Comparison of ENCODE assay signal across 8 cellular contexts in genomic region chr2:238263204-238264071, GRCh38. TPM values are rescaled to one million over a fixed set of nuclear protein-coding genes. Genes with fewer than 3 reads are reported as not detected.
DNase-seq lines count a peak whose midpoint lies in the region; ATAC-seq, FAIRE-seq and TF ChIP-seq lines count a peak whose summit lies in the region.

No MANE protein-coding gene starts in this region.

- H3K9me3 Mint-ChIP-seq in natural killer cell = no peaks in the 10 kb centered on the region
- H3K9me3 Mint-ChIP-seq in natural killer cell treated with Interleukin-12 subunit alpha and Interleukin-12 subunit beta and Interleukin-15 and Interleukin-18, amount 100 ng/mL, for 72 hours = no peaks in the 10 kb centered on the region

- H3K4me3 ChIP-seq in iPS DF 6.9 (ENCODE audit: low read length) (no peak overlapping the region), small intestine (ENCODE audit: low read depth in 1 of 2, low read length in 2 of 2) (no peak overlapping the region)

- intact Hi-C loops in natural killer cell (cut with micrococcal nuclease) = loop anchor here (1.0 kb wide), 2 partner anchors 103 to 405 kb away; no protein-coding TSS in a partner anchor

- H3K4me1 ChIP-seq in iPS DF 6.9 (ENCODE audit: control insufficient read depth, insufficient read depth, low read length) (no peaks in the 10 kb centered on the region), small intestine (ENCODE audit: control insufficient read depth in 2 of 2, insufficient read depth in 1 of 2, low read depth in 1 of 2, low read length in 1 of 2) (no peaks in the 10 kb centered on the region)

- H3K27me3 Mint-ChIP-seq in natural killer cell (ENCODE audit: low read depth in 2 of 2) = no peaks in the 10 kb centered on the region
- no peaks in the 10 kb centered on the region for H3K27me3 Mint-ChIP-seq in natural killer cell treated with Interleukin-12 subunit alpha and Interleukin-12 subunit beta and Interleukin-15 and Interleukin-18, amount 100 ng/mL, for 72 hours

- peak; percentile 73 for DNase-seq in natural killer cell
- DNase-seq in natural killer cell treated with Interleukin-12 subunit alpha and Interleukin-12 subunit beta and Interleukin-15 and Interleukin-18, amount 100 ng/mL, for 72 hours (ENCODE audit: low spot score) = no peak
- peak; percentile 47 for DNase-seq in NCI-H2029 (lab: John Stamatoyannopoulos, UW)
- DNase-seq in brain pericyte (ENCODE audit: low read depth, low spot score) = peak; percentile 72
- peak; percentile 70 for DNase-seq in iPS DF 6.9 (ENCODE audit: low read depth, low spot score)
- DNase-seq in small intestine = peak; percentile 96

- no peak overlapping the region for H3K27ac Mint-ChIP-seq in natural killer cell
- H3K27ac Mint-ChIP-seq in natural killer cell treated with Interleukin-12 subunit alpha and Interleukin-12 subunit beta and Interleukin-15 and Interleukin-18, amount 100 ng/mL, for 72 hours = no peak overlapping the region

- peak; percentile 79 for TF ChIP-seq CTCF in natural killer cell (IDR thresholded peaks at IDR 0.05)

- H3K36me3 ChIP-seq in iPS DF 6.9 (ENCODE audit: control insufficient read depth, insufficient read depth, low read length) (no peaks in the 10 kb centered on the region), small intestine (ENCODE audit: control insufficient read depth in 2 of 2, insufficient read depth in 2 of 2, low read length in 2 of 2) (peaks cover 0 to 10% of the 10 kb centered on the region in 2 donors)

- H3K27me3 ChIP-seq in iPS DF 6.9 (ENCODE audit: control insufficient read depth, insufficient read depth, low read length) (no peaks in the 10 kb centered on the region), small intestine (ENCODE audit: control insufficient read depth in 2 of 2, insufficient read depth in 2 of 2, low read length in 2 of 2) (no peaks in the 10 kb centered on the region)

- WGBS in iPS DF 6.9 (ENCODE audit: insufficient coverage, insufficient read length) = no CpG with 5 or more reads among the region's 13 CpGs
- WGBS in small intestine, 3 donors = 9 to 18% (median 17%) methylated on average over 13 of the region's 13 CpGs

- peak; percentile 88 for FAIRE-seq in TTC549 (lab: Jason Lieb, UNC)
- no peak for FAIRE-seq in small intestine (lab: Jason Lieb, UNC)

- no peak overlapping the region for H3K4me3 Mint-ChIP-seq in natural killer cell
- H3K4me3 Mint-ChIP-seq in natural killer cell treated with Interleukin-12 subunit alpha and Interleukin-12 subunit beta and Interleukin-15 and Interleukin-18, amount 100 ng/mL, for 72 hours = no peak overlapping the region

- no peak overlapping the region for H3K27ac ChIP-seq in iPS DF 6.9 (ENCODE audit: low read length)
- peak overlapping the region in 1 of 2 donors; percentile 72 for H3K27ac ChIP-seq in small intestine (ENCODE audit: low read depth in 1 of 2, low read length in 1 of 2)

- no peaks in the 10 kb centered on the region for H3K36me3 Mint-ChIP-seq in natural killer cell
- H3K36me3 Mint-ChIP-seq in natural killer cell treated with Interleukin-12 subunit alpha and Interleukin-12 subunit beta and Interleukin-15 and Interleukin-18, amount 100 ng/mL, for 72 hours = no peaks in the 10 kb centered on the region

- peaks cover 4 to 7% of the 10 kb centered on the region in 2 donors for H3K4me1 Mint-ChIP-seq in natural killer cell
- peaks cover 4 to 6% of the 10 kb centered on the region in 2 donors for H3K4me1 Mint-ChIP-seq in natural killer cell treated with Interleukin-12 subunit alpha and Interleukin-12 subunit beta and Interleukin-15 and Interleukin-18, amount 100 ng/mL, for 72 hours (ENCODE audit: low read depth in 2 of 2)

- ATAC-seq in natural killer cell (peak; percentile 70 to 77 (median 74)), GM21528 (IDR thresholded peaks at IDR 0.05; ENCODE audit: low FRiP score, unreplicated experiment) (no peak)
- no peak for ATAC-seq in natural killer cell treated with Interleukin-12 subunit alpha and Interleukin-12 subunit beta and Interleukin-15 and Interleukin-18, amount 100 ng/mL, for 72 hours

- H3K9me3 ChIP-seq in iPS DF 6.9 (ENCODE audit: control insufficient read depth, insufficient read depth, low read length) (no peaks in the 10 kb centered on the region), small intestine (ENCODE audit: control insufficient read depth, low read depth) (no peaks in the 10 kb centered on the region)

RNA-seq across cellular contexts. Expression of gene HES6, which starts 23.6 kb away (rescaled TPM):
- total RNA-seq in natural killer cell = 10 to 100 TPM; 11.3 to 15.4 (median 13.5) TPM
- total RNA-seq in natural killer cell treated with Interleukin-12 subunit alpha and Interleukin-12 subunit beta and Interleukin-15 and Interleukin-18, amount 100 ng/mL, for 72 hours = 10 to 100 TPM in 1 of 2 donors, 1 to 10 TPM in 1; 5.7 to 11.3 TPM
- polyA plus RNA-seq in small intestine = 10 to 100 TPM; 25.4 to 94.3 (median 33.5) TPM

RNA-seq across cellular contexts. Expression of gene PER2, which starts 25.0 kb away (rescaled TPM):
- total RNA-seq in natural killer cell = 10 to 100 TPM; 26.3 to 32.9 (median 32.6) TPM
- total RNA-seq in natural killer cell treated with Interleukin-12 subunit alpha and Interleukin-12 subunit beta and Interleukin-15 and Interleukin-18, amount 100 ng/mL, for 72 hours = 10 to 100 TPM; 13.8 to 18.4 TPM
- polyA plus RNA-seq in small intestine = 1 to 10 TPM; 2.2 to 5.6 (median 2.7) TPM

RNA-seq across cellular contexts. Expression of gene TRAF3IP1, which starts 56.9 kb away (rescaled TPM):
- total RNA-seq in natural killer cell = 10 to 100 TPM in 2 of 3 donors, 1 to 10 TPM in 1; 9.7 to 11.9 (median 11.3) TPM
- 10 to 100 TPM in 1 of 2 donors, 1 to 10 TPM in 1; 7.9 to 10.6 TPM for total RNA-seq in natural killer cell treated with Interleukin-12 subunit alpha and Interleukin-12 subunit beta and Interleukin-15 and Interleukin-18, amount 100 ng/mL, for 72 hours
- polyA plus RNA-seq in small intestine = 1 to 10 TPM; 5.1 to 7.8 (median 7.1) TPM

RNA-seq across cellular contexts. Expression of gene ILKAP, which starts 59.9 kb away (rescaled TPM):
- total RNA-seq in natural killer cell = 100 to 1,000 TPM; 146 to 200 (median 183) TPM
- 10 to 100 TPM; 75.8 to 99.7 TPM for total RNA-seq in natural killer cell treated with Interleukin-12 subunit alpha and Interleukin-12 subunit beta and Interleukin-15 and Interleukin-18, amount 100 ng/mL, for 72 hours
- polyA plus RNA-seq in small intestine = 10 to 100 TPM; 37.6 to 66.0 (median 54.0) TPM

Comparison
In these comparisons a context has a peak if more than half of its experiments do, and no peak if none do; other contexts are left out.
1. ATAC-seq: peak in natural killer cell (3 of 3); none in natural killer cell treated with Interleukin-12 subunit alpha and Interleukin-12 subunit beta and Interleukin-15 and Interleukin-18, amount 100 ng/mL, for 72 hours (0 of 2) and GM21528 (single experiment).